In genomic region chr2:191247381-191248057, GRCh38 we compare ENCODE assay signal across 8 cellular contexts. TPM values are rescaled to one million over a fixed set of nuclear protein-coding genes. Genes with fewer than 3 reads are reported as not detected.
DNase-seq lines count a peak whose midpoint lies in the region; ATAC-seq and TF ChIP-seq lines count a peak whose summit lies in the region.

No MANE protein-coding gene starts in this region.

- peaks cover 70% of the 10 kb centered on the region for H3K79me2 ChIP-seq in GM23248 (ENCODE audit: insufficient read depth)

- no peaks in the 10 kb centered on the region for H3K27me3 ChIP-seq in GM23248 (replicated peaks; ENCODE audit: insufficient read depth)

- H3K9me3 ChIP-seq in GM23248 (ENCODE audit: low read depth), result no peaks in the 10 kb centered on the region

- peak overlapping the region; percentile 96 for H3K4me2 ChIP-seq in GM23248 (ENCODE audit: unreplicated experiment)

- H3K36me3 ChIP-seq in GM23248 (ENCODE audit: low read depth), result 0 out of 2 replicates have a peak, but pooled peaks cover 3% of the 10 kb centered on the region

- H3K4me1 ChIP-seq in GM23248 (ENCODE audit: insufficient read depth), result peaks cover 45% of the 10 kb centered on the region

- peaks cover 18% of the 10 kb centered on the region for H4K20me1 ChIP-seq in GM23248 (ENCODE audit: insufficient read depth)

- ATAC-seq in HG03571 (IDR thresholded peaks at IDR 0.05; ENCODE audit: unreplicated experiment), result no peak

- in situ Hi-C loops in GM23248 (cut with MboI), result no loop called here

- no peaks in the 10 kb centered on the region for H3K9me2 ChIP-seq in GM23248 (ENCODE audit: insufficient read depth)

- WGBS in GM23248 (ENCODE audit: low coverage in 1 of 2, low lambda C conversion rate in 2 of 2, missing lambda C conversion rate in 2 of 2), 2 experiments, result 1% methylated on average over 5 of the region's 5 CpGs

- H3K4me3 ChIP-seq in GM23248 (peak overlapping the region; percentile 94), skeletal muscle cell (ENCODE audit: low read depth, low read length) (peak overlapping the region; percentile 86)

- peak overlapping the region; percentile 75 for H2AFZ ChIP-seq in GM23248

- H3K9ac ChIP-seq in GM23248, result peak overlapping the region; percentile 84

- POLR2A ChIA-PET in RWPE1 (lab: Yijun Ruan, JAX; ENCODE audit: low non-redundant PET), result no interaction called here

- H3K27ac ChIP-seq in GM23248, result peak overlapping the region; percentile 87
- peak overlapping the region; percentile 70 for H3K27ac ChIP-seq in RWPE1

- DNase-seq in A172 (ENCODE audit: low spot score) (peak; percentile 84), GM23248 (peak; percentile 95), RWPE1 (ENCODE audit: low spot score) (peak; percentile 85), foreskin melanocyte (peak; percentile 68), skeletal muscle cell (ENCODE audit: low read depth) (peak; percentile 90), NCI-H187 treated with DMSO at 0.1 percent for 48 hours (lab: John Stamatoyannopoulos, UW) (no peak), NCI-H345 treated with DMSO at 0.1 percent for 48 hours (lab: John Stamatoyannopoulos, UW; ENCODE audit: unreplicated experiment) (no peak)

- CTCF ChIA-PET in RWPE1 (lab: Yijun Ruan, JAX), result interaction anchor here (0.8 to 1.2 kb wide), 2 partner anchors 22 to 255 kb away, joined by 3 to 6 read pairs; no protein-coding TSS in a partner anchor

- no peak for TF ChIP-seq CTCF in RWPE1 (conservative IDR thresholded peaks at IDR 0.05; ENCODE audit: low read depth)

- peaks cover 75% of the 10 kb centered on the region for H3F3A ChIP-seq in GM23248 (ENCODE audit: insufficient read depth)

RNA-seq across cellular contexts. Expression of gene MYO1B, which starts 2.3 kb away (rescaled TPM):
- total RNA-seq in A172 (2014; rRNA removed; shearing (Covaris generic)), result 4.1 and 4.9 TPM in 2 replicates
- 197 and 211 TPM in 2 replicates for total RNA-seq in GM23248 (2014; rRNA removed; shearing (Covaris generic))
- 120 and 126 TPM in 2 replicates for polyA plus RNA-seq in GM23248 (2016; fragmentation: Nextera tagmentation; extraction: Ambion mirVana)

Comparison
In these comparisons a context has a peak if more than half of its experiments do, and no peak if none do; other contexts are left out.
1. DNase-seq: peak in A172 (single experiment), GM23248 (single experiment), RWPE1 (single experiment), foreskin melanocyte (single experiment) and skeletal muscle cell (single experiment); none in NCI-H187 treated with DMSO at 0.1 percent for 48 hours (single experiment) and NCI-H345 treated with DMSO at 0.1 percent for 48 hours (single experiment).
2. RNA of gene MYO1B, which starts 2.3 kb away (total RNA-seq): 197 to 211 TPM in GM23248; 4.1 to 4.9 TPM in A172; every median in the first group is over 10 times any median in the second.